ENCODE assay signal across 8 cellular contexts in genomic region chr3:10198761-10199688, GRCh38.
DNase-seq lines count a peak whose midpoint lies in the region; ATAC-seq and TF ChIP-seq lines count a peak whose summit lies in the region.

No MANE protein-coding gene starts in this region.

- peak overlapping the region; percentile 3; the same call in 1 of the 2 replicates for H3K4me3 ChIP-seq in OCI-LY3 (ENCODE audit: low read length)

- peak overlapping the region; percentile 61 for H3K27ac ChIP-seq in OCI-LY3 (ENCODE audit: low read length)

- H4K20me1 ChIP-seq in OCI-LY3 (ENCODE audit: insufficient read depth, low read length) = no peaks in the 10 kb centered on the region

- H3K4me2 ChIP-seq in OCI-LY3 (ENCODE audit: low read length) = peak overlapping the region; percentile 43

- peak; percentile 71 for ATAC-seq in GM18498 (IDR thresholded peaks at IDR 0.05; ENCODE audit: unreplicated experiment)
- peak; percentile 65 for ATAC-seq in HG02571 (IDR thresholded peaks at IDR 0.05; ENCODE audit: unreplicated experiment)

- H3K9me3 ChIP-seq in OCI-LY3 (ENCODE audit: insufficient read depth, low read length) = no peaks in the 10 kb centered on the region

- no peak for TF ChIP-seq CTCF in OCI-LY3 (IDR thresholded peaks at IDR 0.05; ENCODE audit: low read depth, low read length)

- H3K9ac ChIP-seq in OCI-LY3 (ENCODE audit: low read length) = peak overlapping the region; percentile 36; the same call in 1 of the 2 replicates

- no peaks in the 10 kb centered on the region for H3K27me3 ChIP-seq in OCI-LY3 (ENCODE audit: low read depth, low read length)

- H3K4me1 ChIP-seq in OCI-LY3 (ENCODE audit: low read length) = peaks cover 50% of the 10 kb centered on the region

- peak overlapping the region; percentile 59; the same call in 1 of the 2 replicates for H2AFZ ChIP-seq in OCI-LY3 (ENCODE audit: low read depth, low read length)

- no peaks in the 10 kb centered on the region for H3K79me2 ChIP-seq in OCI-LY3 (ENCODE audit: low read length)

- no peaks in the 10 kb centered on the region for H3K36me3 ChIP-seq in OCI-LY3 (replicated peaks; ENCODE audit: low read depth, low read length)

- peak; percentile 36 to 40 for DNase-seq in activated T-helper 1 cell treated with anti-CD3 and anti-CD28 coated beads, Interleukin-2, amount 50 U/mL, for 16 hours (ENCODE audit: low read depth in 1 of 2, low spot score in 1 of 2)
- DNase-seq in islet precursor cell (peak; percentile 51), NCI-H2171 (lab: John Stamatoyannopoulos, UW) (no peak), NCI-H2227 (lab: John Stamatoyannopoulos, UW; ENCODE audit: unreplicated experiment) (no peak)
- DNase-seq in stimulated activated CD8-positive, alpha-beta memory T cell treated with anti-CD3 and anti-CD28 coated beads, Interleukin-12 subunit alpha, Interleukin-12 subunit beta, amount 100 ng/mL, for 4 hours (ENCODE audit: low read depth) = peak; percentile 43

Comparison
In these comparisons a context has a peak if more than half of its experiments do, and no peak if none do; other contexts are left out.
1. DNase-seq: peak in activated T-helper 1 cell treated with anti-CD3 and anti-CD28 coated beads, Interleukin-2, amount 50 U/mL, for 16 hours (2 of 2), islet precursor cell (single experiment) and stimulated activated CD8-positive, alpha-beta memory T cell treated with anti-CD3 and anti-CD28 coated beads, Interleukin-12 subunit alpha, Interleukin-12 subunit beta, amount 100 ng/mL, for 4 hours (single experiment); none in NCI-H2171 (single experiment) and NCI-H2227 (single experiment).